33 cellular contexts compared by ENCODE assay signal in the genomic region with DNA sequence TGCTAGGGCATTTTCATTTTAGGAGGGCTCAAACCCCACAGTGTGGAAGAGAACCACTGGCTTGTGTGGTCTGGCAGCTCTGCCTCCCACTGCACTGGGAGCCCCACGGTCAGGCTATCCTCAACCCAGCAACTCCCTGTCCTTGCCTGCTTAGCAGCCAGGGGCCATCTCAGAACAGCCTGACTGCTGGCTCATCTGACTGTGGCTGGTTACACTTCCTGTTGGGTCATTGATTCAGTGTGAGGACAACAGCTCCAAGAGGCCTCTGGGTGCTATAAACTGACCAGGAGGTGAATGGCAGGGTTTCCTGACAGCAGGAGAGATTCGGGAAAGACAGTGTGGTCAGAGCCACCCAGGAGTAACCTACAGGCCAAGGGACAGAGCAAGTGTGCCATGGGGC. TPM values are rescaled to one million over a fixed set of nuclear protein-coding genes. Genes with fewer than 3 reads are reported as not detected.
DNase-seq lines count a peak whose midpoint lies in the region; ATAC-seq, FAIRE-seq and TF ChIP-seq lines count a peak whose summit lies in the region.
"Had no signal": no experiment of that assay in that cellular context is flagged by ENCODE, and none has a peak within 500 bp of the region (broad histone marks: within the 10 kb centered on the region; RNA-seq: fewer than 3 reads in every experiment).

No MANE protein-coding gene starts in this region.

- in situ Hi-C loops in SK-MEL-5 (cut with HindIII; ENCODE audit: low pct_unique_long_range_greater_than_20kb, low sequenced_read_pairs), result no loop called here

- no peaks in the 10 kb centered on the region for H3K9me3 Mint-ChIP-seq in type B pancreatic cell
- H3K9me3 Mint-ChIP-seq: activated CD4-positive, alpha-beta memory T cell treated with anti-CD3 and anti-CD28 coated beads for 36 hours; activated naive CD4-positive, alpha-beta T cell treated with anti-CD3 and anti-CD28 coated beads, Interleukin-2, amount 50 U/mL, for 72 hours; activated T-helper 17 cell treated with anti-CD3 and anti-CD28 coated beads, Interleukin-2, amount 50 U/mL, for 72 hours; CD4-positive, alpha-beta memory T cell; endodermal cell; IgD-negative memory B cell; nephron progenitor cell; stimulated activated memory B cell treated with anti-CD40 and anti-IgM and Interleukin-4, amounts not matched to agents 10 μg/mL and 1 μg/mL and 100 μg/mL, for 72 hours had no signal

- peaks cover 4% of the 10 kb centered on the region for H3K4me1 Mint-ChIP-seq in type B pancreatic cell (ENCODE audit: unreplicated experiment)
- H3K4me1 Mint-ChIP-seq: activated T-helper 17 cell treated with anti-CD3 and anti-CD28 coated beads, Interleukin-2, amount 50 U/mL, for 72 hours had no signal

- no peak overlapping the region for H3K27ac ChIP-seq in prostate gland
- H3K27ac ChIP-seq: 22Rv1, colonic mucosa, GM23248, right lobe of liver, SJCRH30 had no signal

- TF ChIP-seq CTCF in type B pancreatic cell (conservative IDR thresholded peaks at IDR 0.05) (no peak), D721Med (IDR thresholded peaks at IDR 0.05; ENCODE audit: insufficient read depth, missing control alignments) (no peak), prostate gland (IDR thresholded peaks at IDR 0.05) (no peak)

- H3K27ac Mint-ChIP-seq in type B pancreatic cell, result peak overlapping the region; percentile 48
- H3K27ac Mint-ChIP-seq: activated CD4-positive, alpha-beta memory T cell treated with anti-CD3 and anti-CD28 coated beads for 36 hours; activated naive CD4-positive, alpha-beta T cell treated with anti-CD3 and anti-CD28 coated beads, Interleukin-2, amount 50 U/mL, for 72 hours; activated T-helper 17 cell treated with anti-CD3 and anti-CD28 coated beads, Interleukin-2, amount 50 U/mL, for 72 hours; CD4-positive, alpha-beta memory T cell; endodermal cell; IgD-negative memory B cell; stimulated activated memory B cell treated with anti-CD40 and anti-IgM and Interleukin-4, amounts not matched to agents 10 μg/mL and 1 μg/mL and 100 μg/mL, for 72 hours had no signal

- no peak for FAIRE-seq in D721Med (lab: Jason Lieb, UNC)
- FAIRE-seq: G401.6, RCC 7860, TTC549 had no signal

- H3K36me3 ChIP-seq in prostate gland, result no peaks in the 10 kb centered on the region
- H3K36me3 ChIP-seq: colonic mucosa, right lobe of liver, SJCRH30 had no signal

- no peaks in the 10 kb centered on the region for H3K27me3 ChIP-seq in prostate gland (replicated peaks; ENCODE audit: insufficient read depth)
- H3K27me3 ChIP-seq: colonic mucosa, right lobe of liver, SJCRH30 had no signal

- ATAC-seq in GM18867 (IDR thresholded peaks at IDR 0.05; ENCODE audit: unreplicated experiment), result no peak
- ATAC-seq: activated naive CD4-positive, alpha-beta T cell treated with anti-CD3 and anti-CD28 coated beads, Interleukin-2, amount 50 U/mL, for 72 hours; activated T-helper 17 cell treated with anti-CD3 and anti-CD28 coated beads, Interleukin-2, amount 50 U/mL, for 72 hours; right lobe of liver; stimulated activated memory B cell treated with anti-CD40 and anti-IgM and Interleukin-4, amounts not matched to agents 10 μg/mL and 1 μg/mL and 100 μg/mL, for 72 hours had no signal

- TF ChIP-seq POLR2A in prostate gland (IDR thresholded peaks at IDR 0.05), result no peak

- H3K4me1 ChIP-seq in prostate gland (replicated peaks), result peaks cover 5% of the 10 kb centered on the region
- H3K4me1 ChIP-seq: colonic mucosa, SJCRH30 had no signal

- H3K27me3 Mint-ChIP-seq in type B pancreatic cell, result peaks cover 9% of the 10 kb centered on the region
- H3K27me3 Mint-ChIP-seq: activated CD4-positive, alpha-beta memory T cell treated with anti-CD3 and anti-CD28 coated beads for 36 hours; IgD-negative memory B cell; stimulated activated memory B cell treated with anti-CD40 and anti-IgM and Interleukin-4, amounts not matched to agents 10 μg/mL and 1 μg/mL and 100 μg/mL, for 72 hours had no signal

- peak; percentile 1 for DNase-seq in DMS53 (lab: John Stamatoyannopoulos, UW)
- no peak for DNase-seq in DMS53 treated with DMSO at 0.1 percent for 48 hours (lab: John Stamatoyannopoulos, UW; ENCODE audit: unreplicated experiment)
- DNase-seq in SK-MEL-5 (ENCODE audit: low read depth, low spot score), result peak; percentile 16
- peak; percentile 10 for DNase-seq in left kidney (ENCODE audit: low read depth, low spot score)
- peak; percentile 32 for DNase-seq in type B pancreatic cell (ENCODE audit: extremely low spot score, unreplicated experiment)
- DNase-seq in D721Med (ENCODE audit: insufficient read length, low spot score), result no peak
- no peak for DNase-seq in prostate gland (ENCODE audit: low spot score)
- DNase-seq: activated CD4-positive, alpha-beta memory T cell treated with anti-CD3 and anti-CD28 coated beads for 36 hours; activated CD8-positive, alpha-beta memory T cell treated with anti-CD3 and anti-CD28 coated beads, Interleukin-2, amount 50 U/mL, for 48 hours; CD4-positive, alpha-beta memory T cell; colonic mucosa; endodermal cell; GM23248; hippocampal formation; NCI-H2029; NCI-H526 treated with DMSO at 0.1 percent for 48 hours; nephron progenitor cell; right lobe of liver; SJCRH30; stimulated activated CD4-positive, alpha-beta T cell treated with anti-CD3 and anti-CD28 coated beads, Interleukin-4, amount 100 ng/mL, for 24 hours had no signal

- intact Hi-C loops in prostate gland (cut with DNase I), result loop anchor here (10.0 kb wide), 1 partner anchor 299 kb away; a partner anchor contains a TSS

- no peaks in the 10 kb centered on the region for H3K36me3 Mint-ChIP-seq in type B pancreatic cell
- H3K36me3 Mint-ChIP-seq: activated CD4-positive, alpha-beta memory T cell treated with anti-CD3 and anti-CD28 coated beads for 36 hours; activated naive CD4-positive, alpha-beta T cell treated with anti-CD3 and anti-CD28 coated beads, Interleukin-2, amount 50 U/mL, for 72 hours; CD4-positive, alpha-beta memory T cell; IgD-negative memory B cell; stimulated activated memory B cell treated with anti-CD40 and anti-IgM and Interleukin-4, amounts not matched to agents 10 μg/mL and 1 μg/mL and 100 μg/mL, for 72 hours had no signal

- H3K9me3 ChIP-seq in prostate gland, result no peaks in the 10 kb centered on the region
- H3K9me3 ChIP-seq: colonic mucosa, right lobe of liver, SJCRH30 had no signal

- H3K4me3 Mint-ChIP-seq in type B pancreatic cell, result peak overlapping the region; percentile 31
- H3K4me3 Mint-ChIP-seq: activated CD4-positive, alpha-beta memory T cell treated with anti-CD3 and anti-CD28 coated beads for 36 hours; activated T-helper 17 cell treated with anti-CD3 and anti-CD28 coated beads, Interleukin-2, amount 50 U/mL, for 72 hours; endodermal cell; nephron progenitor cell; stimulated activated memory B cell treated with anti-CD40 and anti-IgM and Interleukin-4, amounts not matched to agents 10 μg/mL and 1 μg/mL and 100 μg/mL, for 72 hours had no signal

- 44% methylated on average over 2 of the region's 2 CpGs for WGBS in prostate gland

- H3K4me3 ChIP-seq in prostate gland, result no peak overlapping the region
- H3K4me3 ChIP-seq: colonic mucosa, GM23248, right lobe of liver, SJCRH30 had no signal

RNA-seq across cellular contexts. Expression of a gene that starts 40.1 kb away (rescaled TPM):
- not detected in 2 replicates for total RNA-seq in SK-MEL-5 (2014; rRNA removed; shearing (Covaris generic))
- not detected in 2 replicates for polyA plus RNA-seq in SK-MEL-5 (2015; cell fraction: cytosol; rRNA removed)
- polyA plus RNA-seq in SK-MEL-5 (2015; cell fraction: nucleus; rRNA removed), result not detected in 2 replicates
- total RNA-seq in type B pancreatic cell (ENCODE audit: low replicate concordance), result 3.9 and 10.9 TPM in 2 replicates
- 10 to 100 TPM in 1 of 2 donors, under 1 TPM in 1; 0.18 to 10.1 TPM for total RNA-seq in prostate gland
- total RNA-seq: activated CD4-positive, alpha-beta memory T cell treated with anti-CD3 and anti-CD28 coated beads for 36 hours; activated naive CD4-positive, alpha-beta T cell treated with anti-CD3 and anti-CD28 coated beads, Interleukin-2, amount 50 U/mL, for 72 hours; activated T-helper 17 cell treated with anti-CD3 and anti-CD28 coated beads, Interleukin-2, amount 50 U/mL, for 72 hours; CD4-positive, alpha-beta memory T cell; GM23248; lower leg skin; mononuclear cell; right lobe of liver; SJCRH30; T-helper 1 cell treated with Interleukin-12 subunit alpha and Interleukin-12 subunit beta and Interleukin-4 antibody, amounts not matched to agents 30 ng/mL and 1 ng/mL, for 36 hours; ureter had no signal
- polyA plus RNA-seq: CD4-positive, alpha-beta memory T cell; GM23248; IgD-negative memory B cell had no signal

RNA-seq across cellular contexts. Expression of a gene that starts 41.3 kb away (rescaled TPM):
- 2.9 and 4.0 TPM in 2 replicates for total RNA-seq in SK-MEL-5 (2014; rRNA removed; shearing (Covaris generic))
- polyA plus RNA-seq in SK-MEL-5 (2015; cell fraction: cytosol; rRNA removed), result 3.1 and 3.7 TPM in 2 replicates
- polyA plus RNA-seq in SK-MEL-5 (2015; cell fraction: nucleus; rRNA removed), result 16.5 and 24.5 TPM in 2 replicates
- 15.7 and 31.4 TPM in 2 replicates for total RNA-seq in type B pancreatic cell (ENCODE audit: low replicate concordance)
- 10 to 100 TPM in 1 of 2 donors, 1 to 10 TPM in 1; 9.6 to 56.0 TPM for total RNA-seq in prostate gland
- total RNA-seq: activated T-helper 17 cell treated with anti-CD3 and anti-CD28 coated beads, Interleukin-2, amount 50 U/mL, for 72 hours had no signal

Comparison
In these comparisons a context has a peak if more than half of its experiments do, and no peak if none do; other contexts are left out.
1. DNase-seq: peak in DMS53 (single experiment), SK-MEL-5 (single experiment), left kidney (single experiment) and type B pancreatic cell (single experiment); none in DMS53 treated with DMSO at 0.1 percent for 48 hours (single experiment), D721Med (single experiment) and prostate gland (single experiment).